ENCODE assay signal across 1 cellular context in the genomic region with DNA sequence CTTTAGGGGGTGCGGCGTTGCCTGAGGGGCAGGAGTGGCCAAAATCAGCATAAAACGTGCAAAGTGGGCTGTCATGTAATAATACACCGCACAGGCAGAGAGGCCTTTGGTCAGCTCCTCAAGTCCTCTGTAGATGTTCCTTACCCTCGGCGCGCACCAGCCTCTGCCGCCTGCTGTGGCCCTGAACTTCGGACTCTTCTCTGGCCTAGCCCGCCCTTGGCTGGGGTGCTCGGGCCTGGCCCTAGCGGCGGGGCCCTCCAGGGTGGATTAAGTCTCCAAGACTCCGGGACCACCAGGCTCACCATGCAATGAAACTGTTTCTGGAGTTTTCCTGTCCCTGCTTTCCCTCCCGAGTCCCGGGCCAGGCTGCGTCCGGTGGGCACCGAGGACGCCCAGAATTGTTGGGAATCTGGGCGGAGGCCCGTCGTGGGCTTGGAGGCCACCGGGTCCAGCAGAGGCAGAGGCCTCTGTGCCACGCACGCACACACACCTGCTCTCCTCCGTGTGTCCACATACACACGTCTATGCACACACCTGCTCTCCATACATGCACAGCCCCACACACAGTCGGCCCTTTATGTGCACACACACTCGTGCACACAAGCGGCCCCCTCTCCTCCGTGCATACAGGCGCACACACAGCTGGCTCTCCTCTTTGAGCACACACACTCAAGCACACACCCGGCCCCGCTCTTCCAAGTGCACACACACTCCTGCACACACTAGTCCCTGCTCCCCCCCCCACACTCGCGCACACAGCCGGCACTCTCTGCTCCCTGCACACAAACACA.
TF ChIP-seq lines count a peak whose summit lies in the region.

No MANE protein-coding gene starts in this region.

TF ChIP-seq in HepG2, 621 proteins besides CTCF, POLR2A, EP300 and RAD21 (continued from another document and continues in another):
- TF ChIP-seq, protein P1, sequence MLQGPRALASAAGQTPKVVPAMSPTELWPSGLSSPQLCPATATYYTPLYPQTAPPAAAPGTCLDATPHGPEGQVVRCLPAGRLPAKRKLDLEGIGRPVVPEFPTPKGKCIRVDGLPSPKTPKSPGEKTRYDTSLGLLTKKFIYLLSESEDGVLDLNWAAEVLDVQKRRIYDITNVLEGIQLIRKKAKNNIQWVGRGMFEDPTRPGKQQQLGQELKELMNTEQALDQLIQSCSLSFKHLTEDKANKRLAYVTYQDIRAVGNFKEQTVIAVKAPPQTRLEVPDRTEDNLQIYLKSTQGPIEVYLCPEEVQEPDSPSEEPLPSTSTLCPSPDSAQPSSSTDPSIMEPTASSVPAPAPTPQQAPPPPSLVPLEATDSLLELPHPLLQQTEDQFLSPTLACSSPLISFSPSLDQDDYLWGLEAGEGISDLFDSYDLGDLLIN (CRISPR knock-in tag; IDR thresholded peaks at IDR 0.05; ENCODE audit: borderline replicate concordance): no peak
- TF ChIP-seq ZNF44 (CRISPR knock-in tag; IDR thresholded peaks at IDR 0.05): no peak
- TF ChIP-seq SMAD1 (CRISPR knock-in tag; IDR thresholded peaks at IDR 0.05; ENCODE audit: borderline replicate concordance, low read depth): no peak
- no peak for TF ChIP-seq TSC22D2 (CRISPR knock-in tag; IDR thresholded peaks at IDR 0.05; ENCODE audit: borderline replicate concordance)
- TF ChIP-seq SIX1 (CRISPR knock-in tag; IDR thresholded peaks at IDR 0.05; ENCODE audit: borderline replicate concordance): no peak
- TF ChIP-seq HOXA3 (CRISPR knock-in tag; IDR thresholded peaks at IDR 0.05): peak; percentile 54; the same call in 1 of the 2 replicates
- TF ChIP-seq ZNF180 (CRISPR knock-in tag; IDR thresholded peaks at IDR 0.05; ENCODE audit: borderline replicate concordance, low read depth): no peak
- no peak for TF ChIP-seq SCMH1 (CRISPR knock-in tag; IDR thresholded peaks at IDR 0.05; ENCODE audit: borderline replicate concordance)
- no peak for TF ChIP-seq ZNF329 (CRISPR knock-in tag; IDR thresholded peaks at IDR 0.05; ENCODE audit: low read depth)
- peak; percentile 62; the same call in 1 of the 2 replicates for TF ChIP-seq ZKSCAN1 (IDR thresholded peaks at IDR 0.05; ENCODE audit: low read length)
- TF ChIP-seq, protein P2, sequence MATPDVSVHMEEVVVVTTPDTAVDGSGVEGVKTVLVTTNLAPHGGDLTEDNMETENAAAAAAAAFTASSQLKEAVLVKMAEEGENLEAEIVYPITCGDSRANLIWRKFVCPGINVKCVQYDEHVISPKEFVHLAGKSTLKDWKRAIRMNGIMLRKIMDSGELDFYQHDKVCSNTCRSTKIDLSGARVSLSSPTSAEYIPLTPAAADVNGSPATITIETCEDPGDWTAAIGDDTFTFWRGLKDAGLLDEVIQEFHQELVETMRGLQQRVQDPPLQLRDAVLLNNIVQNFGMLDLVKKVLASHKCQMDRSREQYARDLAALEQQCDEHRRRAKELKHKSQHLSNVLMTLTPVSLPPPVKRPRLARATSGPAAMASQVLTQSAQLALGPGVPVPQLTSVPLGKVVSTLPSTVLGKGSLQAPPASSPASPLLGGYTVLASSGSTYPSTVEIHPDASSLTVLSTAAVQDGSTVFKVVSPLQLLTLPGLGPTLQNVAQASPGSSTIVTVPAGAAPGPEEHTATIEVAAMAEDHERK (CRISPR knock-in tag; IDR thresholded peaks at IDR 0.05; ENCODE audit: low read depth): no peak
- TF ChIP-seq ZNF331 (CRISPR knock-in tag; IDR thresholded peaks at IDR 0.05): no peak
- peak; percentile 37; the same call in 1 of the 2 replicates for TF ChIP-seq KAT8 (CRISPR knock-in tag; IDR thresholded peaks at IDR 0.05)
- TF ChIP-seq ZNF326 (CRISPR knock-in tag; IDR thresholded peaks at IDR 0.05; ENCODE audit: borderline replicate concordance): no peak
- no peak for TF ChIP-seq ZNF724P (CRISPR knock-in tag; IDR thresholded peaks at IDR 0.05; ENCODE audit: borderline replicate concordance)
- TF ChIP-seq, protein P3, sequence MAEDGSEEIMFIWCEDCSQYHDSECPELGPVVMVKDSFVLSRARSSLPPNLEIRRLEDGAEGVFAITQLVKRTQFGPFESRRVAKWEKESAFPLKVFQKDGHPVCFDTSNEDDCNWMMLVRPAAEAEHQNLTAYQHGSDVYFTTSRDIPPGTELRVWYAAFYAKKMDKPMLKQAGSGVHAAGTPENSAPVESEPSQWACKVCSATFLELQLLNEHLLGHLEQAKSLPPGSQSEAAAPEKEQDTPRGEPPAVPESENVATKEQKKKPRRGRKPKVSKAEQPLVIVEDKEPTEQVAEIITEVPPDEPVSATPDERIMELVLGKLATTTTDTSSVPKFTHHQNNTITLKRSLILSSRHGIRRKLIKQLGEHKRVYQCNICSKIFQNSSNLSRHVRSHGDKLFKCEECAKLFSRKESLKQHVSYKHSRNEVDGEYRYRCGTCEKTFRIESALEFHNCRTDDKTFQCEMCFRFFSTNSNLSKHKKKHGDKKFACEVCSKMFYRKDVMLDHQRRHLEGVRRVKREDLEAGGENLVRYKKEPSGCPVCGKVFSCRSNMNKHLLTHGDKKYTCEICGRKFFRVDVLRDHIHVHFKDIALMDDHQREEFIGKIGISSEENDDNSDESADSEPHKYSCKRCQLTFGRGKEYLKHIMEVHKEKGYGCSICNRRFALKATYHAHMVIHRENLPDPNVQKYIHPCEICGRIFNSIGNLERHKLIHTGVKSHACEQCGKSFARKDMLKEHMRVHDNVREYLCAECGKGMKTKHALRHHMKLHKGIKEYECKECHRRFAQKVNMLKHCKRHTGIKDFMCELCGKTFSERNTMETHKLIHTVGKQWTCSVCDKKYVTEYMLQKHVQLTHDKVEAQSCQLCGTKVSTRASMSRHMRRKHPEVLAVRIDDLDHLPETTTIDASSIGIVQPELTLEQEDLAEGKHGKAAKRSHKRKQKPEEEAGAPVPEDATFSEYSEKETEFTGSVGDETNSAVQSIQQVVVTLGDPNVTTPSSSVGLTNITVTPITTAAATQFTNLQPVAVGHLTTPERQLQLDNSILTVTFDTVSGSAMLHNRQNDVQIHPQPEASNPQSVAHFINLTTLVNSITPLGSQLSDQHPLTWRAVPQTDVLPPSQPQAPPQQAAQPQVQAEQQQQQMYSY (CRISPR knock-in tag; IDR thresholded peaks at IDR 0.05): no peak
- no peak for TF ChIP-seq KLF16 (CRISPR knock-in tag; IDR thresholded peaks at IDR 0.05)
- TF ChIP-seq ZBTB38 (CRISPR knock-in tag; IDR thresholded peaks at IDR 0.05): no peak
- TF ChIP-seq, protein P4, sequence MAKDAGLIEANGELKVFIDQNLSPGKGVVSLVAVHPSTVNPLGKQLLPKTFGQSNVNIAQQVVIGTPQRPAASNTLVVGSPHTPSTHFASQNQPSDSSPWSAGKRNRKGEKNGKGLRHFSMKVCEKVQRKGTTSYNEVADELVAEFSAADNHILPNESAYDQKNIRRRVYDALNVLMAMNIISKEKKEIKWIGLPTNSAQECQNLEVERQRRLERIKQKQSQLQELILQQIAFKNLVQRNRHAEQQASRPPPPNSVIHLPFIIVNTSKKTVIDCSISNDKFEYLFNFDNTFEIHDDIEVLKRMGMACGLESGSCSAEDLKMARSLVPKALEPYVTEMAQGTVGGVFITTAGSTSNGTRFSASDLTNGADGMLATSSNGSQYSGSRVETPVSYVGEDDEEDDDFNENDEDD (CRISPR knock-in tag; IDR thresholded peaks at IDR 0.05; ENCODE audit: borderline replicate concordance): 0 out of 2 replicates have a peak, but pooled peaks have one; percentile 50
- TF ChIP-seq GTF2F1 (IDR thresholded peaks at IDR 0.05; ENCODE audit: low read length): no peak
- TF ChIP-seq RBFOX2 (IDR thresholded peaks at IDR 0.05; ENCODE audit: low read depth, low read length): peak; percentile 54
- no peak for TF ChIP-seq IRX3 (CRISPR knock-in tag; IDR thresholded peaks at IDR 0.05; ENCODE audit: borderline replicate concordance, low read depth)
- no peak for TF ChIP-seq ERF (CRISPR knock-in tag; IDR thresholded peaks at IDR 0.05)
- 0 out of 2 replicates have a peak, but pooled peaks have one; percentile 16 for TF ChIP-seq PHF20 (CRISPR knock-in tag; IDR thresholded peaks at IDR 0.05)
- TF ChIP-seq ARNT2 (CRISPR knock-in tag; IDR thresholded peaks at IDR 0.05; ENCODE audit: low read depth): no peak
- TF ChIP-seq ZNF772 (CRISPR knock-in tag; IDR thresholded peaks at IDR 0.05): no peak
- no peak for TF ChIP-seq FOXM1 (CRISPR knock-in tag; IDR thresholded peaks at IDR 0.05)
- TF ChIP-seq ZNF20 (CRISPR knock-in tag; IDR thresholded peaks at IDR 0.05): no peak
- TF ChIP-seq, protein P5, sequence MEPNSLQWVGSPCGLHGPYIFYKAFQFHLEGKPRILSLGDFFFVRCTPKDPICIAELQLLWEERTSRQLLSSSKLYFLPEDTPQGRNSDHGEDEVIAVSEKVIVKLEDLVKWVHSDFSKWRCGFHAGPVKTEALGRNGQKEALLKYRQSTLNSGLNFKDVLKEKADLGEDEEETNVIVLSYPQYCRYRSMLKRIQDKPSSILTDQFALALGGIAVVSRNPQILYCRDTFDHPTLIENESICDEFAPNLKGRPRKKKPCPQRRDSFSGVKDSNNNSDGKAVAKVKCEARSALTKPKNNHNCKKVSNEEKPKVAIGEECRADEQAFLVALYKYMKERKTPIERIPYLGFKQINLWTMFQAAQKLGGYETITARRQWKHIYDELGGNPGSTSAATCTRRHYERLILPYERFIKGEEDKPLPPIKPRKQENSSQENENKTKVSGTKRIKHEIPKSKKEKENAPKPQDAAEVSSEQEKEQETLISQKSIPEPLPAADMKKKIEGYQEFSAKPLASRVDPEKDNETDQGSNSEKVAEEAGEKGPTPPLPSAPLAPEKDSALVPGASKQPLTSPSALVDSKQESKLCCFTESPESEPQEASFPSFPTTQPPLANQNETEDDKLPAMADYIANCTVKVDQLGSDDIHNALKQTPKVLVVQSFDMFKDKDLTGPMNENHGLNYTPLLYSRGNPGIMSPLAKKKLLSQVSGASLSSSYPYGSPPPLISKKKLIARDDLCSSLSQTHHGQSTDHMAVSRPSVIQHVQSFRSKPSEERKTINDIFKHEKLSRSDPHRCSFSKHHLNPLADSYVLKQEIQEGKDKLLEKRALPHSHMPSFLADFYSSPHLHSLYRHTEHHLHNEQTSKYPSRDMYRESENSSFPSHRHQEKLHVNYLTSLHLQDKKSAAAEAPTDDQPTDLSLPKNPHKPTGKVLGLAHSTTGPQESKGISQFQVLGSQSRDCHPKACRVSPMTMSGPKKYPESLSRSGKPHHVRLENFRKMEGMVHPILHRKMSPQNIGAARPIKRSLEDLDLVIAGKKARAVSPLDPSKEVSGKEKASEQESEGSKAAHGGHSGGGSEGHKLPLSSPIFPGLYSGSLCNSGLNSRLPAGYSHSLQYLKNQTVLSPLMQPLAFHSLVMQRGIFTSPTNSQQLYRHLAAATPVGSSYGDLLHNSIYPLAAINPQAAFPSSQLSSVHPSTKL (CRISPR knock-in tag; IDR thresholded peaks at IDR 0.05): peak; percentile 49; the same call in 1 of the 2 replicates
- TF ChIP-seq SP4 (CRISPR knock-in tag; IDR thresholded peaks at IDR 0.05): no peak
- no peak for TF ChIP-seq ZNF883 (CRISPR knock-in tag; IDR thresholded peaks at IDR 0.05; ENCODE audit: not compliant biosample characterization)
- no peak for TF ChIP-seq ZNF737 (CRISPR knock-in tag; IDR thresholded peaks at IDR 0.05; ENCODE audit: borderline replicate concordance)
- TF ChIP-seq ZNF431 (CRISPR knock-in tag; IDR thresholded peaks at IDR 0.05; ENCODE audit: borderline replicate concordance, low read depth): no peak
- TF ChIP-seq, protein P6, sequence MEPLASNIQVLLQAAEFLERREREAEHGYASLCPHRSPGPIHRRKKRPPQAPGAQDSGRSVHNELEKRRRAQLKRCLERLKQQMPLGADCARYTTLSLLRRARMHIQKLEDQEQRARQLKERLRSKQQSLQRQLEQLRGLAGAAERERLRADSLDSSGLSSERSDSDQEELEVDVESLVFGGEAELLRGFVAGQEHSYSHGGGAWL (CRISPR knock-in tag; IDR thresholded peaks at IDR 0.05): no peak
- TF ChIP-seq, protein P7, sequence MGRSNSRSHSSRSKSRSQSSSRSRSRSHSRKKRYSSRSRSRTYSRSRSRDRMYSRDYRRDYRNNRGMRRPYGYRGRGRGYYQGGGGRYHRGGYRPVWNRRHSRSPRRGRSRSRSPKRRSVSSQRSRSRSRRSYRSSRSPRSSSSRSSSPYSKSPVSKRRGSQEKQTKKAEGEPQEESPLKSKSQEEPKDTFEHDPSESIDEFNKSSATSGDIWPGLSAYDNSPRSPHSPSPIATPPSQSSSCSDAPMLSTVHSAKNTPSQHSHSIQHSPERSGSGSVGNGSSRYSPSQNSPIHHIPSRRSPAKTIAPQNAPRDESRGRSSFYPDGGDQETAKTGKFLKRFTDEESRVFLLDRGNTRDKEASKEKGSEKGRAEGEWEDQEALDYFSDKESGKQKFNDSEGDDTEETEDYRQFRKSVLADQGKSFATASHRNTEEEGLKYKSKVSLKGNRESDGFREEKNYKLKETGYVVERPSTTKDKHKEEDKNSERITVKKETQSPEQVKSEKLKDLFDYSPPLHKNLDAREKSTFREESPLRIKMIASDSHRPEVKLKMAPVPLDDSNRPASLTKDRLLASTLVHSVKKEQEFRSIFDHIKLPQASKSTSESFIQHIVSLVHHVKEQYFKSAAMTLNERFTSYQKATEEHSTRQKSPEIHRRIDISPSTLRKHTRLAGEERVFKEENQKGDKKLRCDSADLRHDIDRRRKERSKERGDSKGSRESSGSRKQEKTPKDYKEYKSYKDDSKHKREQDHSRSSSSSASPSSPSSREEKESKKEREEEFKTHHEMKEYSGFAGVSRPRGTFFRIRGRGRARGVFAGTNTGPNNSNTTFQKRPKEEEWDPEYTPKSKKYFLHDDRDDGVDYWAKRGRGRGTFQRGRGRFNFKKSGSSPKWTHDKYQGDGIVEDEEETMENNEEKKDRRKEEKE (IDR thresholded peaks at IDR 0.05): no peak
- TF ChIP-seq BORCS8-MEF2B (CRISPR knock-in tag; IDR thresholded peaks at IDR 0.05): 0 out of 2 replicates have a peak, but pooled peaks have one; percentile 56
- TF ChIP-seq, protein P8, sequence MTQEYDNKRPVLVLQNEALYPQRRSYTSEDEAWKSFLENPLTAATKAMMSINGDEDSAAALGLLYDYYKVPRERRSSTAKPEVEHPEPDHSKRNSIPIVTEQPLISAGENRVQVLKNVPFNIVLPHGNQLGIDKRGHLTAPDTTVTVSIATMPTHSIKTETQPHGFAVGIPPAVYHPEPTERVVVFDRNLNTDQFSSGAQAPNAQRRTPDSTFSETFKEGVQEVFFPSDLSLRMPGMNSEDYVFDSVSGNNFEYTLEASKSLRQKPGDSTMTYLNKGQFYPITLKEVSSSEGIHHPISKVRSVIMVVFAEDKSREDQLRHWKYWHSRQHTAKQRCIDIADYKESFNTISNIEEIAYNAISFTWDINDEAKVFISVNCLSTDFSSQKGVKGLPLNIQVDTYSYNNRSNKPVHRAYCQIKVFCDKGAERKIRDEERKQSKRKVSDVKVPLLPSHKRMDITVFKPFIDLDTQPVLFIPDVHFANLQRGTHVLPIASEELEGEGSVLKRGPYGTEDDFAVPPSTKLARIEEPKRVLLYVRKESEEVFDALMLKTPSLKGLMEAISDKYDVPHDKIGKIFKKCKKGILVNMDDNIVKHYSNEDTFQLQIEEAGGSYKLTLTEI (CRISPR knock-in tag; conservative IDR thresholded peaks at IDR 0.05): no peak
- no peak for TF ChIP-seq ZFAT (CRISPR knock-in tag; conservative IDR thresholded peaks at IDR 0.05)
- no peak for TF ChIP-seq ZNF256 (CRISPR knock-in tag; conservative IDR thresholded peaks at IDR 0.05)
- no peak for TF ChIP-seq ZNF746 (CRISPR knock-in tag; IDR thresholded peaks at IDR 0.05)
- TF ChIP-seq ZNF766 (CRISPR knock-in tag; IDR thresholded peaks at IDR 0.05; ENCODE audit: borderline replicate concordance): 0 out of 2 replicates have a peak, but pooled peaks have one; percentile 36
- no peak for TF ChIP-seq AGO1 (IDR thresholded peaks at IDR 0.05; ENCODE audit: low read depth, low read length, poor library complexity, severe bottlenecking)
- TF ChIP-seq, protein P9, sequence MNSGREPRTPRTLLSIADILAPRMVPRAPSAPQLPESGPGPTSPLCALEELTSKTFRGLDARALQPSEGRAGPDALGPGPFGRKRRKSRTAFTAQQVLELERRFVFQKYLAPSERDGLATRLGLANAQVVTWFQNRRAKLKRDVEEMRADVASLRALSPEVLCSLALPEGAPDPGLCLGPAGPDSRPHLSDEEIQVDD (CRISPR knock-in tag; IDR thresholded peaks at IDR 0.05; ENCODE audit: borderline replicate concordance): no peak; the same call in 1 of the 2 replicates
- TF ChIP-seq ZFY (CRISPR knock-in tag; IDR thresholded peaks at IDR 0.05): peak; percentile 88
- TF ChIP-seq TBX2 (CRISPR knock-in tag; IDR thresholded peaks at IDR 0.05; ENCODE audit: borderline replicate concordance): peak; percentile 45; the same call in 1 of the 2 replicates
